ENCODE assay signal across 8 cellular contexts in genomic region chr6:87151786-87152527, GRCh38. TPM values are rescaled to one million over a fixed set of nuclear protein-coding genes. Genes with fewer than 3 reads are reported as not detected.
DNase-seq lines count a peak whose midpoint lies in the region; ATAC-seq and TF ChIP-seq lines count a peak whose summit lies in the region.

No MANE protein-coding gene starts in this region.

- peaks cover 36% of the 10 kb centered on the region for H3K4me1 Mint-ChIP-seq in T-helper 1 cell treated with Interleukin-12 subunit alpha and Interleukin-12 subunit beta and Interleukin-4 antibody, amounts not matched to agents 30 μg/mL and 1 μg/mL, for 36 hours (ENCODE audit: low read depth)

- TF ChIP-seq CTCF in right atrium auricular region (IDR thresholded peaks at IDR 0.05) (peak in 1 of 2 donors; percentile 29), uterus (IDR thresholded peaks at IDR 0.05) (no peak)

- peak; percentile 29 for ATAC-seq in GM21390 (IDR thresholded peaks at IDR 0.05; ENCODE audit: unreplicated experiment)

- no peaks in the 10 kb centered on the region for H3K27me3 ChIP-seq in right atrium auricular region
- H3K27me3 ChIP-seq in uterus, result no peaks in the 10 kb centered on the region

- intact Hi-C loops in uterus (cut with DNase I; ENCODE audit: low total_unique reads), result no loop called here

- H3K9me3 ChIP-seq in right atrium auricular region (no peaks in the 10 kb centered on the region), uterus (no peaks in the 10 kb centered on the region)

- peak overlapping the region; percentile 97 for H3K4me3 Mint-ChIP-seq in T-helper 1 cell treated with Interleukin-12 subunit alpha and Interleukin-12 subunit beta and Interleukin-4 antibody, amounts not matched to agents 30 μg/mL and 1 μg/mL, for 36 hours

- H3K4me1 ChIP-seq in right atrium auricular region, result peaks cover 0 to 35% of the 10 kb centered on the region in 2 donors
- H3K4me1 ChIP-seq in uterus, result peaks cover 0 to 10% of the 10 kb centered on the region in 2 donors

- peaks cover 23% of the 10 kb centered on the region for H3K27me3 Mint-ChIP-seq in T-helper 1 cell treated with Interleukin-12 subunit alpha and Interleukin-12 subunit beta and Interleukin-4 antibody, amounts not matched to agents 30 μg/mL and 1 μg/mL, for 36 hours (ENCODE audit: low read depth)

- H3K4me3 ChIP-seq in right atrium auricular region (peak overlapping the region; percentile 52 to 69), uterus (peak overlapping the region; percentile 55 to 57)

- H3K27ac ChIP-seq in right atrium auricular region (peak overlapping the region; percentile 90 to 97), uterus (peak overlapping the region; percentile 96)

- peaks cover 18% of the 10 kb centered on the region for H3K36me3 Mint-ChIP-seq in T-helper 1 cell treated with Interleukin-12 subunit alpha and Interleukin-12 subunit beta and Interleukin-4 antibody, amounts not matched to agents 30 μg/mL and 1 μg/mL, for 36 hours (ENCODE audit: low read depth)

- peak in 1 of 2 donors; percentile 36 for TF ChIP-seq POLR2A in uterus (IDR thresholded peaks at IDR 0.05)

- no peak for TF ChIP-seq RAD21 in Ishikawa (IDR thresholded peaks at IDR 0.05; ENCODE audit: low read depth)

- H3K27ac Mint-ChIP-seq in T-helper 1 cell treated with Interleukin-12 subunit alpha and Interleukin-12 subunit beta and Interleukin-4 antibody, amounts not matched to agents 30 μg/mL and 1 μg/mL, for 36 hours, result peak overlapping the region; percentile 100

- no peaks in the 10 kb centered on the region for H3K36me3 ChIP-seq in right atrium auricular region
- H3K36me3 ChIP-seq in uterus, result no peaks in the 10 kb centered on the region

- no peaks in the 10 kb centered on the region for H3K9me3 Mint-ChIP-seq in T-helper 1 cell treated with Interleukin-12 subunit alpha and Interleukin-12 subunit beta and Interleukin-4 antibody, amounts not matched to agents 30 μg/mL and 1 μg/mL, for 36 hours

- DNase-seq in DMS114 treated with DMSO at 0.1 percent for 48 hours (lab: John Stamatoyannopoulos, UW; ENCODE audit: unreplicated experiment) (peak; percentile 22), amniotic epithelial cell (ENCODE audit: low read depth) (peak; percentile 53), right atrium auricular region (ENCODE audit: low spot score) (peak; percentile 69), putamen (ENCODE audit: low spot score) (peak; percentile 73), uterus (peak; percentile 62 to 66)

- peak; percentile 16; the same call in 1 of the 2 replicates for TF ChIP-seq EP300 in Ishikawa (IDR thresholded peaks at IDR 0.05; ENCODE audit: borderline replicate concordance)

TF ChIP-seq in Ishikawa, 13 proteins besides CTCF, POLR2A, EP300 and RAD21:
- TF ChIP-seq ZBTB7A (IDR thresholded peaks at IDR 0.05; ENCODE audit: low read depth) (peak; percentile 51; the same call in 1 of the 2 replicates), MAX (IDR thresholded peaks at IDR 0.05) (peak; percentile 87), TAF1 (IDR thresholded peaks at IDR 0.05; ENCODE audit: low read depth) (peak; percentile 59), TCF12 (IDR thresholded peaks at IDR 0.05; ENCODE audit: low read depth) (no peak), FOXM1 (IDR thresholded peaks at IDR 0.05; ENCODE audit: borderline replicate concordance, low read depth) (no peak), USF1 (IDR thresholded peaks at IDR 0.05) (peak; percentile 2; the same call in 1 of the 2 replicates), NFIC (IDR thresholded peaks at IDR 0.05) (peak; percentile 69)

RNA-seq across cellular contexts. Expression of gene ZNF292, which starts 3.4 kb away (rescaled TPM):
- total RNA-seq in right atrium auricular region, result 10 to 100 TPM; 19.0 to 19.7 TPM
- total RNA-seq in uterus, result 100 to 1,000 TPM in 2 of 4 donors, 10 to 100 TPM in 2; 38.2 to 153 (median 81.2) TPM

RNA-seq across cellular contexts. Expression of gene CGA, which starts 57.1 kb away (rescaled TPM):
- total RNA-seq in right atrium auricular region (under 1 TPM in 1 of 2 donors, not detected in 1; 0.52 TPM), uterus (not detected)

Comparison
In these comparisons a context has a peak if more than half of its experiments do, and no peak if none do; other contexts are left out.
1. Peak in every context shown above with its lines: DNase-seq, ATAC-seq, H3K4me3 ChIP-seq and H3K27ac ChIP-seq.
2. DNase-seq: peak in every context shown above with its lines; median percentile 73 in putamen; 69 in right atrium auricular region; 64 in uterus; 53 in amniotic epithelial cell; 22 in DMS114 treated with DMSO at 0.1 percent for 48 hours.